9 cellular contexts compared by ENCODE assay signal in genomic region chr16:31714899-31715504, GRCh38.
DNase-seq lines count a peak whose midpoint lies in the region; ATAC-seq, FAIRE-seq and TF ChIP-seq lines count a peak whose summit lies in the region.
"Had no signal": no experiment of that assay in that cellular context is flagged by ENCODE, and none has a peak within 500 bp of the region (broad histone marks: within the 10 kb centered on the region; RNA-seq: fewer than 3 reads in every experiment).

No MANE protein-coding gene starts in this region.

- H3K4me3 ChIP-seq in DOHH2 (ENCODE audit: low read length) (peak overlapping the region; percentile 92), HUES64 (ENCODE audit: low read length) (peak overlapping the region; percentile 99), GM12878 (peak overlapping the region; percentile 75)

- H2AFZ ChIP-seq in GM12878 (ENCODE audit: control insufficient read depth, low read depth, low read length) = no peak overlapping the region

- peak overlapping the region; percentile 95 for H3K4me3 Mint-ChIP-seq in natural killer cell treated with Interleukin-12 subunit alpha and Interleukin-12 subunit beta and Interleukin-15 and Interleukin-18, amount 100 ng/mL, for 72 hours

- no peaks in the 10 kb centered on the region for H3K9me3 ChIP-seq in DOHH2 (ENCODE audit: control insufficient read depth, insufficient read depth, low read length)
- H3K9me3 ChIP-seq in HUES64 (ENCODE audit: insufficient read depth, low read depth, low read length) = no peaks in the 10 kb centered on the region
- peaks cover 4% of the 10 kb centered on the region; the same call in 2 of the 3 replicates for H3K9me3 ChIP-seq in GM12878 (replicated peaks; ENCODE audit: control insufficient read depth, insufficient read depth, low read length)

- WGBS in HUES64 = 84% methylated on average over 2 of the region's 2 CpGs
- WGBS in GM12878 (ENCODE audit: insufficient coverage, insufficient replicate concordance, low lambda C conversion rate, missing lambda C conversion rate) = 3% methylated on average over 2 of the region's 2 CpGs

- H3K4me2 ChIP-seq in DOHH2 (ENCODE audit: low read length) = peak overlapping the region; percentile 60
- peak overlapping the region; percentile 90; the same call in 1 of the 2 replicates for H3K4me2 ChIP-seq in GM12878 (ENCODE audit: control insufficient read depth, insufficient read depth)

- no TSS peak for BruUV-seq in GM12878 (replicated peaks; lab: Mats Ljungman, UMichigan)

- no peaks in the 10 kb centered on the region for H3K9me3 Mint-ChIP-seq in natural killer cell treated with Interleukin-12 subunit alpha and Interleukin-12 subunit beta and Interleukin-15 and Interleukin-18, amount 100 ng/mL, for 72 hours

- no peaks in the 10 kb centered on the region for H3K27me3 Mint-ChIP-seq in natural killer cell treated with Interleukin-12 subunit alpha and Interleukin-12 subunit beta and Interleukin-15 and Interleukin-18, amount 100 ng/mL, for 72 hours

- DNase-seq in GM12878 (ENCODE audit: low read depth, low spot score) (no peak), NCI-H146 treated with DMSO at 0.1 percent for 48 hours (lab: John Stamatoyannopoulos, UW; ENCODE audit: unreplicated experiment) (no peak), GM10266 (ENCODE audit: extremely low spot score) (no peak)
- DNase-seq in natural killer cell treated with Interleukin-12 subunit alpha and Interleukin-12 subunit beta and Interleukin-15 and Interleukin-18, amount 100 ng/mL, for 72 hours (ENCODE audit: low spot score) = peak; percentile 86
- DNase-seq: activated effector memory CD4-positive, alpha-beta T cell treated with Interleukin-2 at 50 U/mL for 16 hours; SHP77 had no signal

- ATAC-seq in GM12878 (no peak), HG03280 (IDR thresholded peaks at IDR 0.05; ENCODE audit: unreplicated experiment) (no peak)
- ATAC-seq in natural killer cell treated with Interleukin-12 subunit alpha and Interleukin-12 subunit beta and Interleukin-15 and Interleukin-18, amount 100 ng/mL, for 72 hours = peak; percentile 66 to 79

- H4K20me1 ChIP-seq in DOHH2 (ENCODE audit: control insufficient read depth, insufficient read depth, low read depth, low read length) (peaks cover 12% of the 10 kb centered on the region; the same call in 1 of the 2 replicates), GM12878 (ENCODE audit: control insufficient read depth, insufficient read depth) (no peaks in the 10 kb centered on the region)

- no peak for TF ChIP-seq RAD21 in GM12878 (IDR thresholded peaks at IDR 0.05; ENCODE audit: insufficient read depth, low read depth, low read length)

- H3K27me3 ChIP-seq in DOHH2 (ENCODE audit: control insufficient read depth, low read length) (no peaks in the 10 kb centered on the region), HUES64 (ENCODE audit: insufficient read depth, low read length) (no peaks in the 10 kb centered on the region), GM12878 (replicated peaks in 1 of 2; ENCODE audit: control insufficient read depth in 2 of 2, insufficient read depth in 2 of 2, low read length in 1 of 2) (no peaks in the 10 kb centered on the region)

- FAIRE-seq in GM12878 (lab: Jason Lieb, UNC) = no peak

- H3F3A ChIP-seq in DOHH2 (ENCODE audit: control insufficient read depth, insufficient read depth) = no peaks in the 10 kb centered on the region

- H3K27ac Mint-ChIP-seq in natural killer cell treated with Interleukin-12 subunit alpha and Interleukin-12 subunit beta and Interleukin-15 and Interleukin-18, amount 100 ng/mL, for 72 hours = peak overlapping the region; percentile 85 to 98

- no peaks in the 10 kb centered on the region for H3K9me2 ChIP-seq in DOHH2 (replicated peaks; ENCODE audit: control insufficient read depth, low read length)

- H3K79me2 ChIP-seq in DOHH2 (ENCODE audit: control insufficient read depth, low read length) = peaks cover 56% of the 10 kb centered on the region
- H3K79me2 ChIP-seq in GM12878 (ENCODE audit: control insufficient read depth, insufficient read depth, low read length) = peaks cover 32% of the 10 kb centered on the region

- TF ChIP-seq EP300 in GM12878 (IDR thresholded peaks at IDR 0.05; ENCODE audit: borderline replicate concordance in 1 of 2, control insufficient read depth in 1 of 2, low read depth in 2 of 2, low read length in 2 of 2) = no peak

- SMC1A ChIA-PET in GM12878 (lab: Charles Lee; ENCODE audit: uncharacterized antibody, unreplicated experiment) = interaction anchor here (1.1 to 3.4 kb wide), 3 partner anchors 13 to 255 kb away, joined by 5 to 16 read pairs (median 7); no protein-coding TSS in a partner anchor

- H3K4me1 ChIP-seq in DOHH2 (ENCODE audit: control insufficient read depth, low read length) = peaks cover 25% of the 10 kb centered on the region
- H3K4me1 ChIP-seq in HUES64 (ENCODE audit: insufficient read depth, low read length) = peaks cover 14% of the 10 kb centered on the region; the same call in 1 of the 2 replicates
- H3K4me1 ChIP-seq in GM12878 (ENCODE audit: control insufficient read depth, insufficient read depth, low read length) = peaks cover 6% of the 10 kb centered on the region

- H3K9ac ChIP-seq in HUES64 (ENCODE audit: low read depth, low read length) (no peak overlapping the region), GM12878 (ENCODE audit: control insufficient read depth, insufficient read depth, low read length) (no peak overlapping the region)

- intact Hi-C loops in GM12878 (cut with micrococcal nuclease; ENCODE audit: unreplicated experiment) = loop anchor here (1.0 to 5.0 kb wide), 2 partner anchors 14 to 208 kb away; partner anchors contain the start of gene RUSF1

- in situ Hi-C loops in GM12878 (cut with MboI) = loop anchor here (5.0 to 10.0 kb wide), 2 partner anchors 157 to 760 kb away; partner anchors contain the start of genes SETD1A and ZNF267

- CTCF ChIA-PET in GM12878 (lab: Yijun Ruan, JAX) = interaction anchor here (0.6 to 5.1 kb wide), 10 partner anchors 9 to 255 kb away, joined by 4 to 45 read pairs (median 6); partner anchors contain the start of genes RUSF1 and ZNF267

- RAD21 ChIA-PET in GM12878 (lab: Charles Lee; ENCODE audit: unreplicated experiment) = interaction anchor here (1.0 to 1.8 kb wide), 5 partner anchors 10 to 254 kb away, joined by 3 to 9 read pairs (median 4); partner anchors contain the start of gene ZNF267

- H3K36me3 Mint-ChIP-seq in natural killer cell treated with Interleukin-12 subunit alpha and Interleukin-12 subunit beta and Interleukin-15 and Interleukin-18, amount 100 ng/mL, for 72 hours = peaks cover 14% of the 10 kb centered on the region

- H3K27ac ChIP-seq in DOHH2 (ENCODE audit: low read depth, low read length) (no peak overlapping the region), HUES64 (ENCODE audit: low read depth, low read length) (no peak overlapping the region), GM12878 (ENCODE audit: control insufficient read depth, insufficient read depth) (0 out of 2 replicates have a peak overlapping the region, but pooled peaks have one; percentile 35)

- H3K36me3 ChIP-seq in DOHH2 (ENCODE audit: control insufficient read depth, low read length) (peaks cover 50% of the 10 kb centered on the region), HUES64 (ENCODE audit: insufficient read depth, low read length) (peaks cover 9% of the 10 kb centered on the region), GM12878 (ENCODE audit: control insufficient read depth in 2 of 2, insufficient read depth in 2 of 2, low read length in 1 of 2) (peaks cover 1 to 11% of the 10 kb centered on the region in 2 experiments; a peak in 2 of 4 replicates)

- POLR2A ChIA-PET in GM12878 (lab: Charles Lee) = interaction anchor here (2.3 to 4.3 kb wide), 2 partner anchors 13 to 256 kb away, joined by 13 to 32 read pairs; partner anchors contain the start of gene ARMC5

- TF ChIP-seq POLR2A in GM12878 (IDR thresholded peaks at IDR 0.05; ENCODE audit: low read depth, low read length) = no peak; the same call in 1 of the 2 replicates

- TF ChIP-seq CTCF in DOHH2 (IDR thresholded peaks at IDR 0.05; ENCODE audit: low read depth, low read length, poor library complexity, severe bottlenecking) (no peak), GM12878 (IDR thresholded peaks at IDR 0.05 in 2 of 3, conservative IDR thresholded peaks at IDR 0.05 in 1 of 3; ENCODE audit: control insufficient read depth in 2 of 3, extremely low read depth in 1 of 3, insufficient read depth in 1 of 3, low read depth in 3 of 3, low read length in 3 of 3) (no peak), GM10266 (IDR thresholded peaks at IDR 0.05; ENCODE audit: control insufficient read depth, insufficient read depth, low read depth, missing control alignments) (no peak)

- peaks cover 35 to 58% of the 10 kb centered on the region in 2 donors for H3K4me1 Mint-ChIP-seq in natural killer cell treated with Interleukin-12 subunit alpha and Interleukin-12 subunit beta and Interleukin-15 and Interleukin-18, amount 100 ng/mL, for 72 hours (ENCODE audit: low read depth in 2 of 2)

TF ChIP-seq in GM12878, 131 proteins besides CTCF, POLR2A, EP300 and RAD21:
- TF ChIP-seq HDAC6 (IDR thresholded peaks at IDR 0.05; ENCODE audit: unreplicated experiment) (no peak), SPI1 (IDR thresholded peaks at IDR 0.05; ENCODE audit: borderline replicate concordance, insufficient read depth, low read depth, low read length) (peak; percentile 16; the same call in 1 of the 2 replicates), CHD2 (IDR thresholded peaks at IDR 0.05; ENCODE audit: borderline replicate concordance, low read depth, low read length) (no peak), IKZF2 (IDR thresholded peaks at IDR 0.05) (peak in 1 of 2 experiments; percentile 17; a peak in 1 of 4 replicates), POLR2AphosphoS5 (IDR thresholded peaks at IDR 0.05; ENCODE audit: low read length) (no peak), MTA2 (IDR thresholded peaks at IDR 0.05; ENCODE audit: low read depth) (peak; percentile 54), RUNX3 (IDR thresholded peaks at IDR 0.05; ENCODE audit: low read length) (peak; percentile 67), ETV6 (conservative IDR thresholded peaks at IDR 0.05 in 1 of 2, IDR thresholded peaks at IDR 0.05 in 1 of 2; ENCODE audit: borderline replicate concordance in 1 of 2, low read depth in 1 of 2) (peak in 1 of 2 experiments; percentile 60; a peak in 1 of 4 replicates), IKZF1 (conservative IDR thresholded peaks at IDR 0.05) (peak; percentile 48; the same call in 1 of the 2 replicates), NR2C1 (IDR thresholded peaks at IDR 0.05) (no peak), TCF3 (IDR thresholded peaks at IDR 0.05; ENCODE audit: borderline replicate concordance, insufficient read depth, low read depth, low read length) (no peak), JUNB (IDR thresholded peaks at IDR 0.05) (peak; percentile 30; the same call in 1 of the 2 replicates), SP1 (IDR thresholded peaks at IDR 0.05; ENCODE audit: low read depth, low read length) (no peak)

Comparison
In these comparisons a context has a peak if more than half of its experiments do, and no peak if none do; other contexts are left out.
1. ATAC-seq: peak in natural killer cell treated with Interleukin-12 subunit alpha and Interleukin-12 subunit beta and Interleukin-15 and Interleukin-18, amount 100 ng/mL, for 72 hours (2 of 2); none in GM12878 (single experiment) and HG03280 (single experiment).
2. Peak in every context shown above with its lines, with median percentiles within 50 percentile points of each other: H3K4me3 ChIP-seq.